ENCODE assay signal across 30 cellular contexts in the genomic region with DNA sequence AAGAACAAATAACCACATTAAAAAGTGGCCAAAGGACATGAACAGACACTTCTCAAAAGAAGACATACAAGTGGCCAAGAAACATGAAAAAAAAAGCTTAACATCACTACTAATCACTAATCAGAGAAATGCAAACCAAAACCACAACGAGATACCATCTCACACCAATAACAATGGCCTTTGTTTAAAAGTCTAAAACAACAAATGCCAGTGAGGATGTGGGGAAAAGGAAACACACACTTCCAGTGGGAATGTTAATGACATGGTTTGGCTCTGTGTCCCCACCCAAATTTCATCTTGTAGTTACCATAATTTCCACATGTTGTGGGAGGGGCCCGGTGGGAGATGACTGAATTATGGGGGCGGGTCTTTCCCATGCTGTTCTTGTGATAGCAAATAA.
"Had no signal": no experiment of that assay in that cellular context is flagged by ENCODE, and none has a peak within 500 bp of the region (broad histone marks: within the 10 kb centered on the region; RNA-seq: fewer than 3 reads in every experiment).

No MANE protein-coding gene starts in this region.

- ATAC-seq: activated naive CD4-positive, alpha-beta T cell treated with anti-CD3 and anti-CD28 coated beads, Interleukin-2, amount 50 U/mL, for 72 hours; activated T-cell treated with anti-CD3 and anti-CD28 coated beads, Interleukin-2, amount 50 U/mL, for 72 hours; heart right ventricle; left lung; naive thymus-derived CD4-positive, alpha-beta T cell; pancreas; stimulated activated memory B cell treated with anti-CD40 and anti-IgM and Interleukin-4, amounts not matched to agents 10 μg/mL and 1 μg/mL and 100 μg/mL, for 72 hours; upper lobe of right lung had no signal

- H3K9me3 ChIP-seq: pancreas, prostate gland, thyroid gland, upper lobe of right lung had no signal

- DNase-seq: activated CD4-positive, alpha-beta T cell treated with anti-CD3 and anti-CD28 coated beads for 4 hours; activated CD4-positive, alpha-beta T cell treated with anti-CD3 and anti-CD28 coated beads, Interleukin-2, amount 50 U/mL, for 4 hours; activated naive CD4-positive, alpha-beta T cell; activated T-cell treated with anti-CD3 and anti-CD28 coated beads for 4 hours; activated T-cell treated with anti-CD3 and anti-CD28 coated beads, Interleukin-2, amount 50 U/mL, for 72 hours; effector CD4-positive, alpha-beta T cell; erythroblast; foreskin fibroblast; heart right ventricle; left lung; naive thymus-derived CD4-positive, alpha-beta T cell; nucleus accumbens; pancreas; stimulated activated CD4-positive, alpha-beta T cell treated with anti-CD3 and anti-CD28 coated beads, Interleukin-1b, Interleukin-23, amount 100 ng/mL, for 48 hours; stimulated activated CD4-positive, alpha-beta T cell treated with anti-CD3 and anti-CD28 coated beads, Interleukin-4, amount 100 ng/mL, for 4 hours; stimulated activated CD8-positive, alpha-beta memory T cell treated with anti-CD3 and anti-CD28 coated beads, Interleukin-4, amount 100 ng/mL, for 48 hours; stomach; T-helper 9 cell; thyroid gland; upper lobe of right lung had no signal

- H3K4me1 Mint-ChIP-seq: naive thymus-derived CD4-positive, alpha-beta T cell; neural crest cell; stimulated activated memory B cell treated with anti-CD40 and anti-IgM and Interleukin-4, amounts not matched to agents 10 μg/mL and 1 μg/mL and 100 μg/mL, for 72 hours had no signal

- H3K4me1 ChIP-seq: left lung, pancreas, prostate gland, stomach, thyroid gland, upper lobe of right lung had no signal

- H3K27ac Mint-ChIP-seq: activated naive CD4-positive, alpha-beta T cell treated with anti-CD3 and anti-CD28 coated beads, Interleukin-2, amount 50 U/mL, for 72 hours; activated T-cell treated with anti-CD3 and anti-CD28 coated beads, Interleukin-2, amount 50 U/mL, for 72 hours; dendritic cell treated with granulocyte-macrophage colony-stimulating factor and Interleukin-4, amounts not matched to agents 40 ng/mL and 50 ng/mL, for 4 days; mesothelial cell of epicardium; naive thymus-derived CD4-positive, alpha-beta T cell; stimulated activated memory B cell treated with anti-CD40 and anti-IgM and Interleukin-4, amounts not matched to agents 10 μg/mL and 1 μg/mL and 100 μg/mL, for 72 hours had no signal

- H3K4me3 Mint-ChIP-seq: activated T-cell treated with anti-CD3 and anti-CD28 coated beads, Interleukin-2, amount 50 U/mL, for 72 hours; central memory CD8-positive, alpha-beta T cell; dendritic cell treated with granulocyte-macrophage colony-stimulating factor and Interleukin-4, amounts not matched to agents 40 ng/mL and 50 ng/mL, for 4 days; mesothelial cell of epicardium; naive thymus-derived CD4-positive, alpha-beta T cell; neural crest cell; stimulated activated memory B cell treated with anti-CD40 and anti-IgM and Interleukin-4, amounts not matched to agents 10 μg/mL and 1 μg/mL and 100 μg/mL, for 72 hours had no signal

- H3K36me3 ChIP-seq: heart right ventricle, left lung, pancreas, prostate gland, stomach, thyroid gland, upper lobe of right lung had no signal

- H3K36me3 Mint-ChIP-seq: mesothelial cell of epicardium had no signal

- H3K27me3 ChIP-seq: heart right ventricle, left lung, pancreas, stomach, thyroid gland, upper lobe of right lung had no signal

- H3K4me3 ChIP-seq: heart right ventricle, left lung, lung, pancreas, prostate gland, smooth muscle cell, stomach, thyroid gland, upper lobe of right lung had no signal

- H3K27ac ChIP-seq: heart right ventricle, left lung, pancreas, prostate gland, stomach, thyroid gland, upper lobe of right lung, VCaP had no signal
